ENCODE assay signal across 8 cellular contexts in genomic region chr1:111756124-111756513, GRCh38. TPM values are rescaled to one million over a fixed set of nuclear protein-coding genes. Genes with fewer than 3 reads are reported as not detected.
DNase-seq lines count a peak whose midpoint lies in the region; ATAC-seq and TF ChIP-seq lines count a peak whose summit lies in the region.

No MANE protein-coding gene starts in this region.

- H3K9ac ChIP-seq in SU-DHL-6 (ENCODE audit: low read length) = peak overlapping the region; percentile 73
- H3K9ac ChIP-seq in skeletal muscle satellite cell (ENCODE audit: low read depth, low read length) = peak overlapping the region; percentile 80

- H3K9me3 ChIP-seq in SU-DHL-6 (ENCODE audit: insufficient read depth, low read length) (no peaks in the 10 kb centered on the region), skeletal muscle satellite cell (replicated peaks; ENCODE audit: low read length) (no peaks in the 10 kb centered on the region)

- H3K27me3 ChIP-seq in SU-DHL-6 (ENCODE audit: low read length) (no peaks in the 10 kb centered on the region), skeletal muscle satellite cell (ENCODE audit: control insufficient read depth, insufficient read depth, low read length) (no peaks in the 10 kb centered on the region)

- TF ChIP-seq CTCF in CD14-positive monocyte (IDR thresholded peaks at IDR 0.05) (no peak), SU-DHL-6 (IDR thresholded peaks at IDR 0.05; ENCODE audit: insufficient read depth, low read length, poor library complexity, severe bottlenecking) (no peak)

- H3K79me2 ChIP-seq in SU-DHL-6 (ENCODE audit: insufficient read depth, low read length) = peaks cover 33% of the 10 kb centered on the region

- no peaks in the 10 kb centered on the region for H3K9me2 ChIP-seq in SU-DHL-6 (replicated peaks; ENCODE audit: insufficient read depth, low read length)

- peak overlapping the region; percentile 52 for H2AFZ ChIP-seq in SU-DHL-6 (ENCODE audit: low read depth, low read length, severe bottlenecking)

- H3K4me1 ChIP-seq in skeletal muscle satellite cell (ENCODE audit: control insufficient read depth, insufficient read depth, low read length) = peaks cover 17% of the 10 kb centered on the region

- H3K4me3 ChIP-seq in SU-DHL-6 (ENCODE audit: insufficient read depth, low read length, poor library complexity, severe bottlenecking) = peak overlapping the region; percentile 67
- peak overlapping the region; percentile 77 for H3K4me3 ChIP-seq in skeletal muscle satellite cell (ENCODE audit: low read length)

- intact Hi-C loops in CD14-positive monocyte (cut with micrococcal nuclease) (loop anchor here in 1 of 2 donors (5.0 kb wide), 2 partner anchors 309 to 549 kb away; partner anchors contain the start of genes ATP5PB and WDR77), Right ventricle myocardium superior (cut with DNase I) (loop anchor here (5.0 kb wide), 1 partner anchor 274 kb away; no protein-coding TSS in a partner anchor)

- no peaks in the 10 kb centered on the region; the same call in 1 of the 2 replicates for H3F3A ChIP-seq in SU-DHL-6 (ENCODE audit: insufficient read depth)

- peak overlapping the region; percentile 86 to 96 for H3K4me3 Mint-ChIP-seq in CD14-positive monocyte

- DNase-seq in CD14-positive monocyte (ENCODE audit: low spot score) (no peak), Right ventricle myocardium superior (no peak), activated gamma-delta T cell treated with Interleukin-2 at 50 U/mL for 16 hours (no peak), NCI-H748 treated with DMSO at 0.1 percent for 48 hours (lab: John Stamatoyannopoulos, UW) (no peak)

- peaks cover 35% of the 10 kb centered on the region for H3K4me1 Mint-ChIP-seq in CD14-positive monocyte

- H3K27ac ChIP-seq in SU-DHL-6 (ENCODE audit: low read depth, low read length) = peak overlapping the region; percentile 75

- H3K36me3 Mint-ChIP-seq in CD14-positive monocyte = peaks cover 23 to 33% of the 10 kb centered on the region in 2 donors

- H3K9me3 Mint-ChIP-seq in CD14-positive monocyte = peaks cover 0 to 1% (median 0%) of the 10 kb centered on the region in 7 donors

- ATAC-seq in HG02571 (IDR thresholded peaks at IDR 0.05; ENCODE audit: unreplicated experiment) (peak; percentile 9), Right ventricle myocardium superior (ENCODE audit: poor library complexity) (peak; percentile 43), GM21515 (IDR thresholded peaks at IDR 0.05; ENCODE audit: unreplicated experiment) (no peak)

- no peaks in the 10 kb centered on the region; the same call in 1 of the 2 replicates for H4K20me1 ChIP-seq in SU-DHL-6 (ENCODE audit: low read depth, low read length)

- H3K27me3 Mint-ChIP-seq in CD14-positive monocyte (ENCODE audit: low read depth in 3 of 3) = peaks cover 0 to 2% (median 0%) of the 10 kb centered on the region in 3 donors

- H3K4me2 ChIP-seq in SU-DHL-6 (ENCODE audit: low read depth, low read length, poor library complexity, severe bottlenecking) (peak overlapping the region; percentile 66), skeletal muscle satellite cell (ENCODE audit: low read length) (peak overlapping the region; percentile 93)

- H3K27ac Mint-ChIP-seq in CD14-positive monocyte = peak overlapping the region; percentile 67 to 100 (median 99)

- H3K36me3 ChIP-seq in SU-DHL-6 (ENCODE audit: low read length) = peaks cover 23% of the 10 kb centered on the region; the same call in 1 of the 2 replicates
- H3K36me3 ChIP-seq in skeletal muscle satellite cell (ENCODE audit: insufficient read depth, low read length) = peaks cover 10% of the 10 kb centered on the region

RNA-seq across cellular contexts. Expression of gene DDX20, which starts 0.4 kb away (rescaled TPM):
- polyA plus RNA-seq in CD14-positive monocyte = 1 to 10 TPM; 3.1 to 4.0 TPM
- total RNA-seq in Right ventricle myocardium superior = 5.8 TPM
- 15.0 and 19.9 TPM in 2 replicates for total RNA-seq in skeletal muscle satellite cell (2012; rRNA removed)

RNA-seq across cellular contexts. Expression of gene INKA2, which starts 16.9 kb away (rescaled TPM):
- 1 to 10 TPM; 1.8 to 2.0 TPM for polyA plus RNA-seq in CD14-positive monocyte
- 28.4 TPM for total RNA-seq in Right ventricle myocardium superior
- 4.3 and 7.9 TPM in 2 replicates for total RNA-seq in skeletal muscle satellite cell (2012; rRNA removed)
